Comparison of ENCODE assay signal across 8 cellular contexts in genomic region chr1:32178380-32179192, GRCh38. TPM values are rescaled to one million over a fixed set of nuclear protein-coding genes. Genes with fewer than 3 reads are reported as not detected.
DNase-seq lines count a peak whose midpoint lies in the region; ATAC-seq and TF ChIP-seq lines count a peak whose summit lies in the region.

No MANE protein-coding gene starts in this region.

- POLR2A ChIA-PET in OCI-LY7 (lab: Charles Lee), result interaction anchor here (0.8 to 1.2 kb wide), 5 partner anchors 15 to 105 kb away, joined by 3 to 7 read pairs (median 3); no protein-coding TSS in a partner anchor

- intact Hi-C loops in OCI-LY7 (cut with micrococcal nuclease; ENCODE audit: unreplicated experiment), result no loop called here
- intact Hi-C loops in lower leg skin (cut with DNase I; ENCODE audit: low total_unique reads), result no loop called here

- ATAC-seq in HG03457 (IDR thresholded peaks at IDR 0.05; ENCODE audit: unreplicated experiment), result no peak

- H3K4me1 ChIP-seq in OCI-LY7 (ENCODE audit: insufficient read depth, low read length, poor library complexity, severe bottlenecking) (peaks cover 25% of the 10 kb centered on the region), endodermal cell (ENCODE audit: control insufficient read depth, insufficient read depth, low read length) (no peaks in the 10 kb centered on the region)

- H3K27ac ChIP-seq in OCI-LY7 (ENCODE audit: low read depth, low read length, poor library complexity, severe bottlenecking) (peak overlapping the region; percentile 65), endodermal cell (ENCODE audit: low read depth, low read length) (peak overlapping the region; percentile 6)

- BruUV-seq in OCI-LY7 (replicated peaks; lab: Mats Ljungman, UMichigan), result TSS peak; percentile 95

- H3K36me3 ChIP-seq in OCI-LY7 (ENCODE audit: insufficient read depth, low read length) (peaks cover 50% of the 10 kb centered on the region), endodermal cell (ENCODE audit: control insufficient read depth, insufficient read depth, low read length) (peaks cover 49% of the 10 kb centered on the region)

- 85 to 90% methylated on average over 3 to 7 of the region's 7 CpGs for WGBS in endodermal cell (ENCODE audit: insufficient coverage in 1 of 2, insufficient read length in 1 of 2), 2 experiments
- WGBS in lower leg skin, 2 donors, result 71 to 75% methylated on average over 7 of the region's 7 CpGs

- no peaks in the 10 kb centered on the region for H3K27me3 ChIP-seq in endodermal cell (ENCODE audit: control insufficient read depth, insufficient read depth, low read length, poor library complexity, severe bottlenecking)

- H3K36me3 Mint-ChIP-seq in endodermal cell (ENCODE audit: low read depth) (peaks cover 30% of the 10 kb centered on the region), progenitor cell of endocrine pancreas (ENCODE audit: insufficient read depth) (peaks cover 10% of the 10 kb centered on the region)

- peak overlapping the region; percentile 54; the same call in 1 of the 2 replicates for H3K4me3 ChIP-seq in GM08714 (ENCODE audit: low read length)
- H3K4me3 ChIP-seq in OCI-LY7 (ENCODE audit: low read depth, low read length, poor library complexity, severe bottlenecking), result peak overlapping the region; percentile 78
- H3K4me3 ChIP-seq in endodermal cell (ENCODE audit: low read length), result peak overlapping the region; percentile 94
- no peak overlapping the region for H3K4me3 ChIP-seq in lower leg skin (ENCODE audit: low read depth, poor library complexity, severe bottlenecking)

- no peak overlapping the region for H3K9ac ChIP-seq in endodermal cell (ENCODE audit: extremely low read depth, low read length, poor library complexity, severe bottlenecking)

- H4K20me1 ChIP-seq in OCI-LY7 (ENCODE audit: insufficient read depth, low read length), result peaks cover 12% of the 10 kb centered on the region; the same call in 1 of the 2 replicates

- no peaks in the 10 kb centered on the region for H3K9me2 ChIP-seq in OCI-LY7 (ENCODE audit: insufficient read depth, low read length)

- H3K4me3 Mint-ChIP-seq in endodermal cell (peak overlapping the region; percentile 83), progenitor cell of endocrine pancreas (ENCODE audit: low read depth) (peak overlapping the region; percentile 92)

- TF ChIP-seq CTCF in OCI-LY7 (conservative IDR thresholded peaks at IDR 0.05; ENCODE audit: low read length) (no peak), endodermal cell (conservative IDR thresholded peaks at IDR 0.05) (no peak), progenitor cell of endocrine pancreas (IDR thresholded peaks at IDR 0.05; ENCODE audit: unreplicated experiment) (no peak), lower leg skin (IDR thresholded peaks at IDR 0.05) (no peak)

- CTCF ChIA-PET in OCI-LY7 (lab: Charles Lee; ENCODE audit: unreplicated experiment), result interaction anchor here (1.5 kb wide), 1 partner anchor 71 kb away, joined by 6 read pairs; the partner anchor contains the start of gene KPNA6

- peak overlapping the region; percentile 80 for H2AFZ ChIP-seq in OCI-LY7 (ENCODE audit: low read length)

- H3K4me2 ChIP-seq in OCI-LY7 (ENCODE audit: low read length), result peak overlapping the region; percentile 72

- H3K9me3 ChIP-seq in OCI-LY7 (ENCODE audit: low read length) (no peaks in the 10 kb centered on the region), endodermal cell (ENCODE audit: control insufficient read depth, low read length) (no peaks in the 10 kb centered on the region)

- TF ChIP-seq POLR2A in lower leg skin (IDR thresholded peaks at IDR 0.05), result no peak

- H3K79me2 ChIP-seq in OCI-LY7 (ENCODE audit: insufficient read depth, low read depth, low read length), result peaks cover 34% of the 10 kb centered on the region

- DNase-seq in OCI-LY7 (ENCODE audit: low spot score) (no peak), endodermal cell (no peak), progenitor cell of endocrine pancreas (ENCODE audit: low spot score, unreplicated experiment) (no peak), amniotic stem cell (lab: John Stamatoyannopoulos, UW) (no peak), lower leg skin (ENCODE audit: low spot score in 2 of 2) (no peak), GM19238 (ENCODE audit: insufficient read length, low spot score) (no peak)

- H3K4me1 Mint-ChIP-seq in endodermal cell (peaks cover 29% of the 10 kb centered on the region), progenitor cell of endocrine pancreas (ENCODE audit: low read depth) (peaks cover 15% of the 10 kb centered on the region)

- H3K27me3 Mint-ChIP-seq in endodermal cell (ENCODE audit: insufficient read depth) (no peaks in the 10 kb centered on the region), progenitor cell of endocrine pancreas (no peaks in the 10 kb centered on the region)

- H3K27ac Mint-ChIP-seq in endodermal cell (no peak overlapping the region), progenitor cell of endocrine pancreas (peak overlapping the region; percentile 95)

- H3K9me3 Mint-ChIP-seq in endodermal cell (no peaks in the 10 kb centered on the region), progenitor cell of endocrine pancreas (ENCODE audit: low read depth) (no peaks in the 10 kb centered on the region)

RNA-seq across cellular contexts. Expression of gene TXLNA, which starts 0.9 kb away (rescaled TPM):
- 42.0 and 47.5 TPM in 2 replicates for total RNA-seq in OCI-LY7 (2014; rRNA removed; shearing (Covaris generic))
- 46.4 and 47.3 TPM in 2 replicates for total RNA-seq in OCI-LY7 (2022)
- 10 to 100 TPM; 38.3 to 39.4 TPM for total RNA-seq in endodermal cell
- 39.7 TPM for polyA plus RNA-seq in endodermal cell (2013, experiment 1 of 2)
- 37.8 TPM for polyA plus RNA-seq in endodermal cell (2013, experiment 2 of 2)
- 55.2 and 55.6 TPM in 2 replicates for total RNA-seq in progenitor cell of endocrine pancreas
- total RNA-seq in lower leg skin, result 10 to 100 TPM; 41.1 to 62.0 (median 56.6) TPM

RNA-seq across cellular contexts. Expression of gene CCDC28B, which starts 21.8 kb away (rescaled TPM):
- 28.3 and 32.8 TPM in 2 replicates for total RNA-seq in OCI-LY7 (2014; rRNA removed; shearing (Covaris generic))
- total RNA-seq in OCI-LY7 (2022), result 53.4 and 54.4 TPM in 2 replicates
- 10 to 100 TPM in 1 of 2 donors, 1 to 10 TPM in 1; 9.2 to 11.1 TPM for total RNA-seq in endodermal cell
- polyA plus RNA-seq in endodermal cell (2013, experiment 1 of 2), result 26.3 TPM
- 22.7 TPM for polyA plus RNA-seq in endodermal cell (2013, experiment 2 of 2)
- 15.5 and 16.5 TPM in 2 replicates for total RNA-seq in progenitor cell of endocrine pancreas
- total RNA-seq in lower leg skin, result 1 to 10 TPM; 2.0 to 3.6 (median 3.3) TPM

RNA-seq across cellular contexts. Expression of gene IQCC, which starts 26.9 kb away (rescaled TPM):
- 12.1 and 14.5 TPM in 2 replicates for total RNA-seq in OCI-LY7 (2014; rRNA removed; shearing (Covaris generic))
- total RNA-seq in OCI-LY7 (2022) (8.0 and 8.4 TPM in 2 replicates), endodermal cell (1 to 10 TPM; 4.7 to 6.3 TPM), progenitor cell of endocrine pancreas (5.1 and 5.6 TPM in 2 replicates), lower leg skin (1 to 10 TPM; 3.4 to 6.5 (median 4.7) TPM)
- polyA plus RNA-seq in endodermal cell (2013, experiment 1 of 2), result 6.5 TPM
- 6.7 TPM for polyA plus RNA-seq in endodermal cell (2013, experiment 2 of 2)

RNA-seq across cellular contexts. Expression of gene DCDC2B, which starts 30.3 kb away (rescaled TPM):
- 0.06 and 0.15 TPM in 2 replicates for total RNA-seq in OCI-LY7 (2014; rRNA removed; shearing (Covaris generic))
- total RNA-seq in OCI-LY7 (2022) (0.26 and 0.29 TPM in 2 replicates), endodermal cell (not detected), progenitor cell of endocrine pancreas (not detected in 2 replicates), lower leg skin (not detected)
- not detected for polyA plus RNA-seq in endodermal cell (2013, experiment 1 of 2)
- not detected for polyA plus RNA-seq in endodermal cell (2013, experiment 2 of 2)

RNA-seq across cellular contexts. Expression of gene TMEM234, which starts 43.6 kb away (rescaled TPM):
- total RNA-seq in OCI-LY7 (2014; rRNA removed; shearing (Covaris generic)), result 14.9 and 17.1 TPM in 2 replicates
- total RNA-seq in OCI-LY7 (2022) (17.5 and 24.5 TPM in 2 replicates), endodermal cell (10 to 100 TPM; 35.1 to 35.5 TPM), progenitor cell of endocrine pancreas (43.2 and 49.2 TPM in 2 replicates), lower leg skin (10 to 100 TPM in 2 of 4 donors, 1 to 10 TPM in 2; 2.7 to 14.8 (median 9.0) TPM)
- 13.6 TPM for polyA plus RNA-seq in endodermal cell (2013, experiment 1 of 2)
- polyA plus RNA-seq in endodermal cell (2013, experiment 2 of 2), result 14.6 TPM
